9 cellular contexts compared by ENCODE assay signal in the genomic region with DNA sequence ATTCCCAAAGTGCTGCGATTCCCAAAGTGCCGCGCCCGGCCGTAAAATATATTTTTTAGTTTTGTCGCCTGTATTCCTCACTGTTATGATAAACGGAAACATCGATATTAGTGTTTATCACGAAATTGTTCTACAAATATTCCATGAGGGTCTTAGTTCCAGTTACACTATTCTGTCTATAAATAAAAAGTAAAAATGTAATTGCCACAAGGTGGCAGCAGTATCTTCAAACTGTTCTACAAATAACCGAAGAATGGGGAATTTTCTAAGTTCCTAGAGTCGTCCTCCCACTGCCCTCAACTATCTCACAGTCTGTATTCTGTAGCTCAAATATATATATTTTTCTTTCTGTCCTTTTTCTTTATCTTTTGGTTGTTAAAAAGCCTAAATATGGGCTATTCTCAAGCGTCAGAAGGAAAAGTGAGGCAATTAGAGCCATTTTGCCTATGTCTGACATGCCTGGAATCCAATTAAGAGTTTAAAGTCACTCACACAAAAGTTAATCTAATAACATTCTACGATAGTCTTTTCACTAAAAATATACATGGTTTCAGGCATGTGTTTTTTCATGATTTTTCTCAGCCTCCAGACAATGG. TPM values are rescaled to one million over a fixed set of nuclear protein-coding genes. Genes with fewer than 3 reads are reported as not detected.
DNase-seq lines count a peak whose midpoint lies in the region; ATAC-seq, FAIRE-seq and TF ChIP-seq lines count a peak whose summit lies in the region.
"Had no signal": no experiment of that assay in that cellular context is flagged by ENCODE, and none has a peak within 500 bp of the region (broad histone marks: within the 10 kb centered on the region; RNA-seq: fewer than 3 reads in every experiment).

No MANE protein-coding gene starts in this region.

- no peak overlapping the region for H3K4me3 Mint-ChIP-seq in type B pancreatic cell
- H3K4me3 Mint-ChIP-seq: dendritic cell treated with granulocyte-macrophage colony-stimulating factor and Interleukin-4, amounts not matched to agents 40 ng/mL and 50 ng/mL, for 4 days had no signal

- DNase-seq in HuH-7.5 (ENCODE audit: low spot score) (peak; percentile 9), RPMI8226 (peak; percentile 15), foreskin melanocyte (peak; percentile 19), type B pancreatic cell (ENCODE audit: extremely low spot score, unreplicated experiment) (no peak)
- no peak for DNase-seq in activated naive CD4-positive, alpha-beta T cell treated with Interleukin-2 at 50 U/mL for 16 hours

- no peaks in the 10 kb centered on the region for H3K9me3 Mint-ChIP-seq in type B pancreatic cell
- H3K9me3 Mint-ChIP-seq: dendritic cell treated with granulocyte-macrophage colony-stimulating factor and Interleukin-4, amounts not matched to agents 40 ng/mL and 50 ng/mL, for 4 days had no signal

- no peaks in the 10 kb centered on the region for H3K36me3 Mint-ChIP-seq in type B pancreatic cell

- no peak overlapping the region for H3K27ac Mint-ChIP-seq in type B pancreatic cell
- H3K27ac Mint-ChIP-seq: dendritic cell treated with granulocyte-macrophage colony-stimulating factor and Interleukin-4, amounts not matched to agents 40 ng/mL and 50 ng/mL, for 4 days had no signal

- peak; percentile 33; the same call in 2 of the 3 replicates for TF ChIP-seq CTCF in GM12872 (IDR thresholded peaks at IDR 0.05; ENCODE audit: insufficient read depth, low read depth, low read length)
- TF ChIP-seq CTCF in type B pancreatic cell (conservative IDR thresholded peaks at IDR 0.05), result peak; percentile 79

- peaks cover 5% of the 10 kb centered on the region for H3K4me1 Mint-ChIP-seq in type B pancreatic cell (ENCODE audit: unreplicated experiment)

- H3K27me3 Mint-ChIP-seq in type B pancreatic cell, result no peaks in the 10 kb centered on the region

- peak; percentile 93 for FAIRE-seq in A204.1 (lab: Jason Lieb, UNC)

- no peak for ATAC-seq in GM21786 (IDR thresholded peaks at IDR 0.05; ENCODE audit: unreplicated experiment)

RNA-seq across cellular contexts. Expression of a gene that starts 14.1 kb away (rescaled TPM):
- 1.8 and 3.5 TPM in 2 replicates for total RNA-seq in type B pancreatic cell (ENCODE audit: low replicate concordance)

RNA-seq across cellular contexts. Expression of a gene that starts 49.2 kb away (rescaled TPM):
- total RNA-seq in type B pancreatic cell (ENCODE audit: low replicate concordance), result 0.12 and 0.19 TPM in 2 replicates

Comparison
In these comparisons a context has a peak if more than half of its experiments do, and no peak if none do; other contexts are left out.
1. DNase-seq: peak in HuH-7.5 (single experiment), RPMI8226 (single experiment) and foreskin melanocyte (single experiment); none in type B pancreatic cell (single experiment) and activated naive CD4-positive, alpha-beta T cell treated with Interleukin-2 at 50 U/mL for 16 hours (single experiment).